ENCODE assay signal across 26 cellular contexts in genomic region chr4:187004628-187005027, GRCh38.
"Had no signal": no experiment of that assay in that cellular context is flagged by ENCODE, and none has a peak within 500 bp of the region (broad histone marks: within the 10 kb centered on the region; RNA-seq: fewer than 3 reads in every experiment).

No MANE protein-coding gene starts in this region.

- H3K9ac ChIP-seq: neural progenitor cell, parathyroid adenoma had no signal

- H3K4me1 ChIP-seq: neural progenitor cell, parathyroid adenoma, psoas muscle, right lobe of liver, stomach, thyroid gland had no signal

- H2AFZ ChIP-seq: neural progenitor cell, parathyroid adenoma had no signal

- H3K4me3 ChIP-seq: neural progenitor cell, ovary, psoas muscle, right lobe of liver, sigmoid colon, stomach, thoracic aorta, thyroid gland, tibial nerve, upper lobe of left lung had no signal

- H3K9me3 ChIP-seq: ovary, psoas muscle, right lobe of liver, sigmoid colon, stomach, thoracic aorta, thyroid gland, upper lobe of left lung had no signal

- H3K4me2 ChIP-seq: neural progenitor cell had no signal

- H3K27ac ChIP-seq: neural progenitor cell, ovary, parathyroid adenoma, psoas muscle, right lobe of liver, sigmoid colon, stomach, thoracic aorta, thyroid gland, tibial nerve, upper lobe of left lung had no signal

- H3K27me3 ChIP-seq: neural progenitor cell, ovary, right lobe of liver, sigmoid colon, stomach, thyroid gland, tibial nerve, upper lobe of left lung had no signal

- H3K79me2 ChIP-seq: parathyroid adenoma had no signal

- ATAC-seq: naive thymus-derived CD8-positive, alpha-beta T cell; natural killer cell treated with Interleukin-12 subunit alpha and Interleukin-12 subunit beta and Interleukin-15 and Interleukin-18, amount 100 ng/mL, for 72 hours; psoas muscle; right cardiac atrium; right lobe of liver; stimulated activated effector memory CD8-positive, alpha-beta T cell treated with anti-CD3 and anti-CD28 coated beads, Interleukin-12 subunit alpha, Interleukin-12 subunit beta, amount 100 ng/mL, for 72 hours; stimulated activated naive B cell treated with anti-CD40 and anti-IgM and Interleukin-4, amounts not matched to agents 10 μg/mL and 1 μg/mL and 100 μg/mL, for 72 hours had no signal

- H3K36me3 ChIP-seq: neural progenitor cell, ovary, right lobe of liver, sigmoid colon, stomach, thoracic aorta, thyroid gland, tibial nerve, upper lobe of left lung had no signal

- DNase-seq: naive thymus-derived CD8-positive, alpha-beta T cell; nephron progenitor cell; occipital lobe; ovary; posterior cingulate gyrus; psoas muscle; right cardiac atrium; right lobe of liver; sigmoid colon; small intestine; stimulated activated CD4-positive, alpha-beta T cell treated with anti-CD3 and anti-CD28 coated beads, Interleukin-15, amount 100 ng/mL, for 24 hours; stimulated activated CD4-positive, alpha-beta T cell treated with anti-CD3 and anti-CD28 coated beads, Interleukin-2, amount 100 ng/mL, for 24 hours; stimulated activated CD4-positive, alpha-beta T cell treated with anti-CD3 and anti-CD28 coated beads, Interleukin-2, amount 100 ng/mL, for 48 hours; stimulated activated CD4-positive, alpha-beta T cell treated with anti-CD3 and anti-CD28 coated beads, Interleukin-4, amount 100 ng/mL, for 24 hours; stimulated activated naive B cell treated with anti-CD40 and anti-IgM and Interleukin-4, amounts not matched to agents 10 μg/mL and 1 μg/mL and 100 μg/mL, for 72 hours; stimulated activated naive CD4-positive, alpha-beta T cell treated with Interleukin-2 at 50 U/mL for 16 hours; stomach; thyroid gland; trophoblast cell; upper lobe of left lung had no signal
